19 cellular contexts compared by ENCODE assay signal in the genomic region with DNA sequence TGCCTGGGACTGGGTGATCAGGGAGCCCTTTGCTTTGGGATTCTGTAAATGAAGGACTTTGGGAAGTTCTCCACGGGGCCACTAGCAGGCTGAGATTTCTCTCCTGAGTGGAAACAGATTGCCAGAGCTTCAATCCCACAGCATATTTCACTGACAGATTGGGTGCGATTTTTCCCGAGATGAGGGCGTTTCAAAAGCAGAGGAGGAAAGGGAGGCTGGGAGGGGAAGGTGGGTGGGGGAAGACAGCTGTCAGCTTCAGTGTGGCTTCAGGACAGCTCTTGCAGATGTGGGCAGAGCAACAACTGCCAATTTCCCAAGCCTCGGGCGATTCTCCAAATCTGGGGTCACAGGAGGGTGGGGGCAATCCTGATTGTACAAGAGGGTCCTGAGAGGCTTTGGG.
DNase-seq lines count a peak whose midpoint lies in the region; TF ChIP-seq lines count a peak whose summit lies in the region.
"Had no signal": no experiment of that assay in that cellular context is flagged by ENCODE, and none has a peak within 500 bp of the region (broad histone marks: within the 10 kb centered on the region; RNA-seq: fewer than 3 reads in every experiment).

No MANE protein-coding gene starts in this region.

- no peak for TF ChIP-seq CTCF in left ventricle myocardium inferior (IDR thresholded peaks at IDR 0.05; ENCODE audit: borderline replicate concordance)

- no peaks in the 10 kb centered on the region for H3K36me3 ChIP-seq in left ventricle myocardium inferior
- H3K36me3 ChIP-seq: BLaER1 had no signal

- H3K4me3 ChIP-seq in left ventricle myocardium inferior: no peak overlapping the region
- H3K4me3 ChIP-seq: BLaER1, GM23248, K562, PC-9 had no signal

- no peaks in the 10 kb centered on the region for H3K27me3 ChIP-seq in left ventricle myocardium inferior (ENCODE audit: low read depth)
- H3K27me3 ChIP-seq: BLaER1 had no signal

- intact Hi-C loops in left ventricle myocardium inferior (cut with micrococcal nuclease): no loop called here

- H3K9me3 ChIP-seq in left ventricle myocardium inferior (replicated peaks): no peaks in the 10 kb centered on the region
- H3K9me3 ChIP-seq: BLaER1 had no signal

- H3K4me1 ChIP-seq in left ventricle myocardium inferior: peaks cover 14% of the 10 kb centered on the region
- H3K4me1 ChIP-seq: BLaER1 had no signal

- peak; percentile 19 for DNase-seq in NCI-H82 (lab: John Stamatoyannopoulos, UW)
- DNase-seq in NCI-H82 treated with DMSO at 0.1 percent for 48 hours (lab: John Stamatoyannopoulos, UW; ENCODE audit: unreplicated experiment): no peak
- DNase-seq in NCI-H1105 treated with DMSO at 0.1 percent for 48 hours (lab: John Stamatoyannopoulos, UW): peak; percentile 30
- peak; percentile 13 for DNase-seq in left ventricle myocardium inferior
- DNase-seq in retina: peak; percentile 7
- DNase-seq in NCI-H187 treated with DMSO at 0.1 percent for 48 hours (lab: John Stamatoyannopoulos, UW): no peak
- no peak for DNase-seq in NCI-H2196 (lab: John Stamatoyannopoulos, UW; ENCODE audit: unreplicated experiment)
- no peak for DNase-seq in DMS53 (lab: John Stamatoyannopoulos, UW)
- DNase-seq: 8988T; CD8-positive, alpha-beta T cell; DND-41; GM23248; NCI-H1436; NCI-H2081 treated with DMSO at 0.1 percent for 48 hours; NCI-H226; NCI-H526 treated with DMSO at 0.1 percent for 48 hours; PC-9 had no signal

- no peak overlapping the region for H3K27ac ChIP-seq in left ventricle myocardium inferior (replicated peaks)
- H3K27ac ChIP-seq: BLaER1, GM23248, PC-9 had no signal

Comparison
In these comparisons a context has a peak if more than half of its experiments do, and no peak if none do; other contexts are left out.
1. DNase-seq: peak in NCI-H82 (single experiment), NCI-H1105 treated with DMSO at 0.1 percent for 48 hours (single experiment), left ventricle myocardium inferior (single experiment) and retina (single experiment); none in NCI-H82 treated with DMSO at 0.1 percent for 48 hours (single experiment), NCI-H187 treated with DMSO at 0.1 percent for 48 hours (single experiment), NCI-H2196 (single experiment) and DMS53 (single experiment).